ENCODE assay signal across 8 cellular contexts in the genomic region with DNA sequence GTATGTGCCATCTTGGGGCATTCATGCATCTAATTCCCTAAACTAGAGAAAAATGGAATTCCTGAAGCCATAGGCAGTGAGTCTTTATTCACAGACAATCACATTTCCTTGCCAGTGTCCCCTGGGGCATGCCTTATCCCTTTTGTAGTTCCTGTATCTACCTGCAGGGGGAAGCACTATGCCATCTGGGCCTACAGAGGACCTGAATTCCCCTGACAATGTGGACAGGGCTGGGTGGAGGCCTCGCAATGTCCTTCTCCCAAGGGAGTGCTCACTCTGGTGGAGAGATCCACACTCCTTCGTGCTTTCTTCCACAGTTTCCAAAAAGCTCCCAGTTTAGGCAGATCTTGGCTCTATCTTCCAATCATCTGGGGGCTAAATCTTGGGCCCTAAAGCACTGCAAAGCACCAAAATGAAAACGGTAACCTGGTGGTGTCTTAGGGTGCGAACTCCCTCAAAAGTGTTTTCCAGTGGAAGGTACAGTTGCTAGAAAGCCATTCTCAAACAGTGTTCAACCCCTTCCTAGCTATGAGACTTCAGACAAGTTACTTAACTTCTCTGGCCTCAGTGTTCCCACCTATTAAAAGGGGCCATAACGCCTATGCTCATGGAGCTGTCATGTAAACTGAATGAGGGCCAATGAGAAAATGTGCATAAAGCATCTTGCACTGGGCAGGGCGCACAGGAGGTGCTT. TPM values are rescaled to one million over a fixed set of nuclear protein-coding genes. Genes with fewer than 3 reads are reported as not detected.
DNase-seq lines count a peak whose midpoint lies in the region; TF ChIP-seq lines count a peak whose summit lies in the region.

No MANE protein-coding gene starts in this region.

- H3K4me1 Mint-ChIP-seq in HFFc6 (ENCODE audit: low read depth) (peaks cover 32% of the 10 kb centered on the region), brain (peaks cover 50% of the 10 kb centered on the region)

- no peak overlapping the region for H3K4me3 ChIP-seq in GM12865 (ENCODE audit: low read depth, low read length)

- H3K27ac Mint-ChIP-seq in HFFc6 (no peak overlapping the region), brain (peak overlapping the region in 2 of 5 experiments; percentile 14 to 56)

- H3K27me3 Mint-ChIP-seq in HFFc6 (ENCODE audit: insufficient read depth), result peaks cover 4% of the 10 kb centered on the region
- H3K27me3 Mint-ChIP-seq in brain, result no peaks in the 10 kb centered on the region

- DNase-seq in GM12865 (ENCODE audit: low read depth), result peak; percentile 73
- peak; percentile 66 for DNase-seq in HFFc6
- peak; percentile 18 for DNase-seq in NCI-H146 treated with DMSO at 0.1 percent for 48 hours (lab: John Stamatoyannopoulos, UW; ENCODE audit: unreplicated experiment)
- DNase-seq in UCSD-AML1 (lab: John Stamatoyannopoulos, UW; ENCODE audit: unreplicated experiment), result peak; percentile 33
- peak; percentile 63 for DNase-seq in iris pigment epithelial cell (ENCODE audit: low read depth)
- peak; percentile 47 to 67 for DNase-seq in stimulated activated CD4-positive, alpha-beta T cell treated with anti-CD3 and anti-CD28 coated beads, Interleukin-2, amount 100 ng/mL, for 24 hours
- no peak for DNase-seq in cerebellum (ENCODE audit: low spot score)

- H3K4me3 Mint-ChIP-seq in HFFc6 (no peak overlapping the region), brain (no peak overlapping the region)

- no peaks in the 10 kb centered on the region for H3K9me3 Mint-ChIP-seq in HFFc6
- no peaks in the 10 kb centered on the region for H3K9me3 Mint-ChIP-seq in brain

- peak; percentile 87 for TF ChIP-seq CTCF in GM12865 (IDR thresholded peaks at IDR 0.05; ENCODE audit: insufficient read depth, low read depth, low read length, missing control alignments)
- peak; percentile 95 for TF ChIP-seq CTCF in HFFc6 (IDR thresholded peaks at IDR 0.05)
- peak; percentile 60 to 74 for TF ChIP-seq CTCF in brain (conservative IDR thresholded peaks at IDR 0.05)

- H3K36me3 Mint-ChIP-seq in HFFc6 (ENCODE audit: low read depth), result no peaks in the 10 kb centered on the region
- peaks cover 6% of the 10 kb centered on the region for H3K36me3 Mint-ChIP-seq in brain

RNA-seq across cellular contexts. Expression of gene WHRN, which starts 17.5 kb away (rescaled TPM):
- total RNA-seq in HFFc6 (2021; fragmentation: NEBNext Ultra II Directional; extraction: Animal tissue kit (Norgen Biotek cat#: 25700)), result 1 to 10 TPM; 3.0 to 4.8 (median 3.6) TPM
- 37.3 TPM for polyA plus RNA-seq in brain (ENCODE audit: insufficient read depth, low read depth, low replicate concordance)
- total RNA-seq in cerebellum, result 7.7 TPM
